ENCODE assay signal across 16 cellular contexts in the genomic region with DNA sequence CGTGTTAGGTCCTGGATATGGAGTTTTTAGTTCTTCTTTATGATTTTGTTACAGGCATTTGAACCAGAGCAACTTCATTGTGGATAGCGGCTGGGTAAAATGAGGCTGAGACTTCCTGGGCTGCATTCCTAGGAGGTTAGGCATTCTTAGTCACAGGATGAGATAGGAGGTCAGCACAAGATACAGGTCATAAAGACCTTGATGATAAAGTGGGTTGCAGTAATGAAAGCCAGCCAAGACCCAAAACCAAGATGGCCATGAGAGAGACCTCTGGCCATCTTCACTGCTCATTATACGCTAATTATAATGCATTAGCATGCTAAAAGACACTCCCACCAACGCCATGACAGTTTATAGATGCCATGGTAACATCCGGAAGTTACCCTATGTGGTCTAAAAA. TPM values are rescaled to one million over a fixed set of nuclear protein-coding genes. Genes with fewer than 3 reads are reported as not detected.
DNase-seq lines count a peak whose midpoint lies in the region; ATAC-seq, FAIRE-seq and TF ChIP-seq lines count a peak whose summit lies in the region.
"Had no signal": no experiment of that assay in that cellular context is flagged by ENCODE, and none has a peak within 500 bp of the region (broad histone marks: within the 10 kb centered on the region; RNA-seq: fewer than 3 reads in every experiment).

No MANE protein-coding gene starts in this region.

- H3K36me3 ChIP-seq in astrocyte (ENCODE audit: insufficient read depth, low read length) (no peaks in the 10 kb centered on the region), heart right ventricle (no peaks in the 10 kb centered on the region)

- no peak for ATAC-seq in heart right ventricle
- ATAC-seq: CD8-positive, alpha-beta T cell had no signal

- H2AFZ ChIP-seq in astrocyte (ENCODE audit: low read depth, low read length) = no peak overlapping the region

- H3K27ac Mint-ChIP-seq in astrocyte (ENCODE audit: unreplicated experiment) (peak overlapping the region; percentile 98), type B pancreatic cell (peak overlapping the region; percentile 77)
- H3K27ac Mint-ChIP-seq: CD8-positive, alpha-beta T cell had no signal

- no peak for FAIRE-seq in astrocyte (lab: Jason Lieb, UNC)
- FAIRE-seq: islet of Langerhans had no signal

- no peaks in the 10 kb centered on the region for H3K79me2 ChIP-seq in astrocyte (ENCODE audit: insufficient read depth, low read length)

- TF ChIP-seq CTCF in astrocyte (IDR thresholded peaks at IDR 0.05; ENCODE audit: insufficient read depth, low read depth, low read length) = no peak
- TF ChIP-seq CTCF in type B pancreatic cell (conservative IDR thresholded peaks at IDR 0.05) = no peak
- TF ChIP-seq CTCF in heart right ventricle (IDR thresholded peaks at IDR 0.05) = no peak

- peaks cover 2% of the 10 kb centered on the region for H3K9me3 Mint-ChIP-seq in astrocyte (ENCODE audit: unreplicated experiment)
- peaks cover 7% of the 10 kb centered on the region for H3K9me3 Mint-ChIP-seq in type B pancreatic cell

- H3K4me1 ChIP-seq in astrocyte (ENCODE audit: insufficient read depth, low read length) (peaks cover 18% of the 10 kb centered on the region), heart right ventricle (peaks cover 0 to 8% (median 0%) of the 10 kb centered on the region in 9 donors)

- 77 to 80% methylated on average over 5 of the region's 5 CpGs for WGBS in heart right ventricle, 2 donors

- H3K27me3 Mint-ChIP-seq in astrocyte (ENCODE audit: low read depth, unreplicated experiment) (no peaks in the 10 kb centered on the region), type B pancreatic cell (peaks cover 4% of the 10 kb centered on the region)

- H3K9ac ChIP-seq in astrocyte (ENCODE audit: low read length) = no peak overlapping the region

- peak; percentile 65 for DNase-seq in HT1080 (ENCODE audit: low read depth)
- DNase-seq in astrocyte (ENCODE audit: low read depth) = no peak
- peak; percentile 51 for DNase-seq in kidney glomerular epithelial cell (lab: John Stamatoyannopoulos, UW)
- no peak for DNase-seq in type B pancreatic cell (ENCODE audit: extremely low spot score, unreplicated experiment)
- DNase-seq in NCI-H82 (lab: John Stamatoyannopoulos, UW) = no peak
- DNase-seq in heart right ventricle = no peak
- no peak for DNase-seq in activated T-cell treated with anti-CD3 and anti-CD28 coated beads, Interleukin-2, amount 50 U/mL, for 48 hours
- DNase-seq: activated CD4-positive, alpha-beta T cell treated with anti-CD3 and anti-CD28 coated beads, Interleukin-2, amount 50 U/mL, for 48 hours; CD8-positive, alpha-beta T cell; GF-D8; Karpas-422; NCI-H1694; NCI-H526 treated with DMSO at 0.1 percent for 48 hours; stimulated activated naive CD4-positive, alpha-beta T cell treated with Interleukin-2 at 50 U/mL for 16 hours; T1000 had no signal

- no peaks in the 10 kb centered on the region for H4K20me1 ChIP-seq in astrocyte (ENCODE audit: insufficient read depth, low read length)

- no peaks in the 10 kb centered on the region for H3K27me3 ChIP-seq in astrocyte (ENCODE audit: insufficient read depth, low read length)
- H3K27me3 ChIP-seq in heart right ventricle = peaks cover 0 to 37% (median 23%) of the 10 kb centered on the region in 7 donors

- no peaks in the 10 kb centered on the region for H3K9me3 ChIP-seq in astrocyte (ENCODE audit: insufficient read depth, low read depth, low read length)
- peaks cover 0 to 17% (median 5%) of the 10 kb centered on the region in 11 donors for H3K9me3 ChIP-seq in heart right ventricle

- H3K36me3 Mint-ChIP-seq in astrocyte (ENCODE audit: low read depth, unreplicated experiment) (peaks cover 3% of the 10 kb centered on the region), type B pancreatic cell (no peaks in the 10 kb centered on the region)
- H3K36me3 Mint-ChIP-seq: CD8-positive, alpha-beta T cell had no signal

- intact Hi-C loops in heart right ventricle (cut with DNase I) = no loop called here

- H3K4me2 ChIP-seq in astrocyte (ENCODE audit: low read length) = peak overlapping the region; percentile 49

- no peak overlapping the region for H3K4me3 Mint-ChIP-seq in astrocyte (ENCODE audit: unreplicated experiment)
- no peak overlapping the region for H3K4me3 Mint-ChIP-seq in type B pancreatic cell
- H3K4me3 Mint-ChIP-seq: CD8-positive, alpha-beta T cell had no signal

- no peak overlapping the region for H3K27ac ChIP-seq in astrocyte (ENCODE audit: low read depth, low read length)
- no peak overlapping the region for H3K27ac ChIP-seq in heart right ventricle

- H3K4me1 Mint-ChIP-seq in astrocyte (ENCODE audit: low read depth, unreplicated experiment) (peaks cover 23% of the 10 kb centered on the region), type B pancreatic cell (ENCODE audit: unreplicated experiment) (peaks cover 19% of the 10 kb centered on the region)

- H3K4me3 ChIP-seq in astrocyte (ENCODE audit: insufficient read depth, low read depth, low read length) = no peak overlapping the region
- H3K4me3 ChIP-seq in heart right ventricle = no peak overlapping the region

RNA-seq across cellular contexts. Expression of a gene that starts 23.4 kb away (rescaled TPM):
- total RNA-seq in HT1080 (2014; rRNA removed; shearing (Covaris generic)) = 16.6 and 17.7 TPM in 2 replicates
- polyA plus RNA-seq in HT1080 (2015; cell fraction: cytosol; rRNA removed) = 52.8 and 53.8 TPM in 2 replicates
- 42.1 and 45.2 TPM in 2 replicates for polyA plus RNA-seq in HT1080 (2015; cell fraction: nucleus; rRNA removed)
- total RNA-seq in astrocyte (16.0 and 26.5 TPM in 2 replicates), type B pancreatic cell (ENCODE audit: low replicate concordance) (3.6 and 65.7 TPM in 2 replicates), heart right ventricle (10 to 100 TPM in 2 of 10 donors, 1 to 10 TPM in 8; 1.9 to 16.9 (median 5.2) TPM)
- 1 to 10 TPM; 4.1 to 8.8 TPM for polyA plus RNA-seq in heart right ventricle

Comparison
In these comparisons a context has a peak if more than half of its experiments do, and no peak if none do; other contexts are left out.
1. DNase-seq: peak in HT1080 (single experiment) and kidney glomerular epithelial cell (single experiment); none in astrocyte (single experiment), type B pancreatic cell (single experiment), NCI-H82 (single experiment), heart right ventricle (0 of 2) and activated T-cell treated with anti-CD3 and anti-CD28 coated beads, Interleukin-2, amount 50 U/mL, for 48 hours (0 of 2).